9 cellular contexts compared by ENCODE assay signal in genomic region chr18:36186461-36187137, GRCh38. TPM values are rescaled to one million over a fixed set of nuclear protein-coding genes. Genes with fewer than 3 reads are reported as not detected.
DNase-seq lines count a peak whose midpoint lies in the region; TF ChIP-seq lines count a peak whose summit lies in the region.
"Had no signal": no experiment of that assay in that cellular context is flagged by ENCODE, and none has a peak within 500 bp of the region (broad histone marks: within the 10 kb centered on the region; RNA-seq: fewer than 3 reads in every experiment).

No MANE protein-coding gene starts in this region.

- peak overlapping the region; percentile 78 to 82 for H3K4me3 ChIP-seq in cardiac fibroblast (replicated peaks in 1 of 2; ENCODE audit: low read depth in 2 of 2, low read length in 2 of 2)
- H3K4me3 ChIP-seq in lower leg skin (ENCODE audit: low read depth, poor library complexity, severe bottlenecking): peak overlapping the region; percentile 58
- peak overlapping the region; percentile 46 to 77 (median 61) for H3K4me3 ChIP-seq in tibial nerve

- H3K36me3 ChIP-seq in tibial nerve: no peaks in the 10 kb centered on the region

- H3K9me3 ChIP-seq in tibial nerve: no peaks in the 10 kb centered on the region

- peak overlapping the region in 2 of 4 donors; percentile 61 to 75 for H3K27ac ChIP-seq in tibial nerve

- TF ChIP-seq EP300 in tibial nerve (IDR thresholded peaks at IDR 0.05): no peak

- no peaks in the 10 kb centered on the region for H3K27me3 ChIP-seq in tibial nerve

- no peak for TF ChIP-seq CTCF in cardiac fibroblast (IDR thresholded peaks at IDR 0.05; ENCODE audit: low read depth, low read length)
- TF ChIP-seq CTCF in lower leg skin (IDR thresholded peaks at IDR 0.05): no peak
- no peak for TF ChIP-seq CTCF in tibial nerve (IDR thresholded peaks at IDR 0.05)

- DNase-seq in NCI-H2227 (lab: John Stamatoyannopoulos, UW; ENCODE audit: unreplicated experiment) (peak; percentile 32), NCI-H2227 treated with DMSO at 0.1 percent for 48 hours (lab: John Stamatoyannopoulos, UW) (no peak), NCI-H69 (lab: John Stamatoyannopoulos, UW) (peak; percentile 51), cardiac fibroblast (ENCODE audit: low read depth in 2 of 2) (peak; percentile 13 to 29), lower leg skin (ENCODE audit: low spot score in 2 of 2) (peak in 1 of 2 donors; percentile 86), tibial nerve (ENCODE audit: low spot score in 2 of 2) (no peak), NCI-H1694 (lab: John Stamatoyannopoulos, UW) (no peak), NK-92 (lab: John Stamatoyannopoulos, UW; ENCODE audit: unreplicated experiment) (no peak)
- DNase-seq: DND-41 had no signal

- peaks cover 0 to 26% (median 10%) of the 10 kb centered on the region in 4 donors for H3K4me1 ChIP-seq in tibial nerve

- 6 to 9% methylated on average over 35 to 38 of the region's 42 CpGs for WGBS in lower leg skin, 2 donors
- WGBS in tibial nerve, 2 donors: 10 to 11% methylated on average over 38 to 39 of the region's 42 CpGs

- intact Hi-C loops in lower leg skin (cut with DNase I; ENCODE audit: low total_unique reads): no loop called here

- TF ChIP-seq POLR2A in lower leg skin (IDR thresholded peaks at IDR 0.05) (no peak), tibial nerve (IDR thresholded peaks at IDR 0.05) (no peak)

RNA-seq across cellular contexts. Expression of gene MOCOS, which starts 0.7 kb away (rescaled TPM):
- total RNA-seq in lower leg skin (1 to 10 TPM; 1.1 to 6.2 (median 4.1) TPM), tibial nerve (10 to 100 TPM in 1 of 4 donors, 1 to 10 TPM in 3; 6.9 to 10.2 (median 8.9) TPM)

RNA-seq across cellular contexts. Expression of gene ELP2, which starts 56.9 kb away (rescaled TPM):
- total RNA-seq in lower leg skin: 10 to 100 TPM; 52.6 to 67.6 (median 59.7) TPM
- total RNA-seq in tibial nerve: 10 to 100 TPM; 46.1 to 82.4 (median 67.4) TPM

RNA-seq across cellular contexts. Expression of gene SLC39A6, which starts 57.5 kb away (rescaled TPM):
- total RNA-seq in lower leg skin (100 to 1,000 TPM in 1 of 4 donors, 10 to 100 TPM in 3; 64.3 to 137 (median 83.2) TPM), tibial nerve (10 to 100 TPM; 43.3 to 53.3 (median 44.0) TPM)

Comparison
In these comparisons a context has a peak if more than half of its experiments do, and no peak if none do; other contexts are left out.
1. DNase-seq: peak in NCI-H2227 (single experiment), NCI-H69 (single experiment) and cardiac fibroblast (2 of 2); none in NCI-H2227 treated with DMSO at 0.1 percent for 48 hours (single experiment), tibial nerve (0 of 2), NCI-H1694 (single experiment) and NK-92 (single experiment).
2. Peak in every context shown above with its lines, with median percentiles within 50 percentile points of each other: H3K4me3 ChIP-seq.